8 cellular contexts compared by ENCODE assay signal in the genomic region with DNA sequence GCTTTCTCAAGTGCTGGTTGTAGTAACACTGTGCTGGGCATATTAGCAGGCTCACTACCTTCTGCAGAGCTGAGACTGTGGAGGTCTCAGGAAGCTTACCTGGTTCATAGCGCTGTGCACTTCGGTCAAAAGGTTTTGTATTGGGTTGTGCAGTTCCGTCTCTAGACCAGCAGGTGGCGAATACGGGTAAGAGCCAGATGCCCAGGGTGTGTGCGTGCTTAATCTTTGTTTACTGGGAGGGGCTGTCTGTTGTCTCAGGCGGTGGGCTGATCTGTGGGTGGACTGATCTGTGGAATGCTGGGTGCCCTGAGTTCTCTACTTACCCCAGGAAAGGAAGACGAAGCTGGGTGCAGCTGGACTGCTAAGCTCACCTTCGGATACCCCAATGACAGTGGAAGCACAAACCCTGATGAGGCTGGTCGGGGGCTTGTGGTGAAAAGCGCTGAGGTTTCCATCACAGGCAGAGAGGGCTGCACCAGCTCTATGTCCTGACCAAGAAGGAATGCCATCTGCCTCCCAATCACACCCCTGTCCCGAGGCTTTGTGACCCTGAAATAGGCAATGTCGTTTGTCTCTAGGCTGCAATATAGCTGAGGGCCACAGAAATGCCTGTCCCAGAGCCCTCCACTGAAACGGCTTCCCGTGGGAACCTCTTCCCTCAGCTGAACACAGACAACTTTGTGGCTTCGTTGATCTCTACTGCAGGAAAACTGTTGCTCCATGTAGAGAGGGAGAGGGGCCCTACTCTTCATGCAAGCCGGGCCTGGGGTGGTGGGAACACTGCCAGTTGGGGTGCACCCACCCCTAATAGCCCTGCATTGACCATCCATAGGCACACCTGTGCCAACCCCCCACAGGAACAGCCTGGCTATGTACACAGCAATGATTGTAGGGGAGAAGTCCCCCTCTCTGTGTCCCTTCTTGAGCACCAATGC. TPM values are rescaled to one million over a fixed set of nuclear protein-coding genes. Genes with fewer than 3 reads are reported as not detected.
DNase-seq lines count a peak whose midpoint lies in the region; ATAC-seq and TF ChIP-seq lines count a peak whose summit lies in the region.

No MANE protein-coding gene starts in this region.

- H3K9me3 Mint-ChIP-seq in activated naive CD8-positive, alpha-beta T cell (ENCODE audit: low read depth) = no peaks in the 10 kb centered on the region

- no peak overlapping the region for H3K4me3 ChIP-seq in DOHH2 (ENCODE audit: low read length)
- no peak overlapping the region for H3K4me3 ChIP-seq in cardiac muscle cell
- H3K4me3 ChIP-seq in upper lobe of left lung = peak overlapping the region in 2 of 4 donors; percentile 9 to 15

- no peaks in the 10 kb centered on the region for H3F3A ChIP-seq in DOHH2 (ENCODE audit: control insufficient read depth, insufficient read depth)

- peak overlapping the region; percentile 37 for H3K27ac Mint-ChIP-seq in activated naive CD8-positive, alpha-beta T cell

- no peak overlapping the region for H3K4me3 Mint-ChIP-seq in activated naive CD8-positive, alpha-beta T cell

- H3K9me2 ChIP-seq in DOHH2 (replicated peaks; ENCODE audit: control insufficient read depth, low read length) = no peaks in the 10 kb centered on the region

- no peaks in the 10 kb centered on the region for H3K36me3 ChIP-seq in DOHH2 (ENCODE audit: control insufficient read depth, low read length)
- H3K36me3 ChIP-seq in cardiac muscle cell = no peaks in the 10 kb centered on the region
- no peaks in the 10 kb centered on the region for H3K36me3 ChIP-seq in upper lobe of left lung

- H3K4me2 ChIP-seq in DOHH2 (ENCODE audit: low read length) = peak overlapping the region; percentile 25

- no peak for TF ChIP-seq POLR2A in upper lobe of left lung (IDR thresholded peaks at IDR 0.05)

- DNase-seq in H4 (ENCODE audit: low spot score) = peak; percentile 70
- DNase-seq in NCI-H1092 (lab: John Stamatoyannopoulos, UW) = peak; percentile 66
- peak; percentile 79 to 86 for DNase-seq in cardiac muscle cell (ENCODE audit: low read depth in 1 of 2, low spot score in 1 of 2)
- peak in 7 of 10 donors; percentile 13 to 89 (median 58) for DNase-seq in posterior cingulate gyrus
- peak in 1 of 2 donors; percentile 71 for DNase-seq in upper lobe of left lung

- H3K27me3 ChIP-seq in DOHH2 (ENCODE audit: control insufficient read depth, low read length) (no peaks in the 10 kb centered on the region), cardiac muscle cell (no peaks in the 10 kb centered on the region), upper lobe of left lung (no peaks in the 10 kb centered on the region)

- H3K36me3 Mint-ChIP-seq in activated naive CD8-positive, alpha-beta T cell = no peaks in the 10 kb centered on the region

- 15 to 36% methylated on average over 9 to 16 of the region's 17 CpGs for WGBS in upper lobe of left lung, 2 donors

- TF ChIP-seq EP300 in upper lobe of left lung (IDR thresholded peaks at IDR 0.05) = no peak

- no peaks in the 10 kb centered on the region for H3K79me2 ChIP-seq in DOHH2 (ENCODE audit: control insufficient read depth, low read length)

- no peaks in the 10 kb centered on the region for H4K20me1 ChIP-seq in DOHH2 (ENCODE audit: control insufficient read depth, insufficient read depth, low read depth, low read length)

- peaks cover 7% of the 10 kb centered on the region for H3K4me1 Mint-ChIP-seq in activated naive CD8-positive, alpha-beta T cell (ENCODE audit: low read depth)

- peak; percentile 97 for TF ChIP-seq CTCF in DOHH2 (IDR thresholded peaks at IDR 0.05; ENCODE audit: low read depth, low read length, poor library complexity, severe bottlenecking)
- TF ChIP-seq CTCF in cardiac muscle cell (IDR thresholded peaks at IDR 0.05; ENCODE audit: low read depth, low read length) = peak; percentile 95
- peak; percentile 88 to 95 (median 92) for TF ChIP-seq CTCF in upper lobe of left lung (IDR thresholded peaks at IDR 0.05)

- H3K27ac ChIP-seq in DOHH2 (ENCODE audit: low read depth, low read length) (no peak overlapping the region), cardiac muscle cell (no peak overlapping the region), upper lobe of left lung (no peak overlapping the region)

- intact Hi-C loops in posterior cingulate gyrus (cut with DNase I) = loop anchor here (5.0 kb wide), 1 partner anchor 43 kb away; a partner anchor contains a TSS

- H3K9me3 ChIP-seq in DOHH2 (ENCODE audit: control insufficient read depth, insufficient read depth, low read length) (no peaks in the 10 kb centered on the region), cardiac muscle cell (ENCODE audit: low read depth) (no peaks in the 10 kb centered on the region), upper lobe of left lung (no peaks in the 10 kb centered on the region)

- peaks cover 6% of the 10 kb centered on the region; the same call in 1 of the 2 replicates for H3K4me1 ChIP-seq in DOHH2 (ENCODE audit: control insufficient read depth, low read length)
- peaks cover 6% of the 10 kb centered on the region for H3K4me1 ChIP-seq in cardiac muscle cell (ENCODE audit: low read depth)
- H3K4me1 ChIP-seq in upper lobe of left lung = peaks cover 7 to 10% (median 9%) of the 10 kb centered on the region in 4 donors

- ATAC-seq in SK-N-SH treated with all-trans-retinoic acid at 6 μM for 48 hours (peak; percentile 97), upper lobe of left lung (ENCODE audit: low FRiP score in 2 of 2) (peak; percentile 84 to 94)

- H3K27me3 Mint-ChIP-seq in activated naive CD8-positive, alpha-beta T cell = no peaks in the 10 kb centered on the region

TF ChIP-seq in SK-N-SH treated with all-trans-retinoic acid at 6 μM for 48 hours, 23 proteins besides CTCF, POLR2A, EP300 and RAD21:
- TF ChIP-seq ESRRG (CRISPR knock-in tag; IDR thresholded peaks at IDR 0.05) (no peak), TCF4 (CRISPR knock-in tag; IDR thresholded peaks at IDR 0.05; ENCODE audit: borderline replicate concordance) (no peak), SNAI2 (CRISPR knock-in tag; IDR thresholded peaks at IDR 0.05) (no peak), CSDC2 (CRISPR knock-in tag; IDR thresholded peaks at IDR 0.05) (no peak), ZNF8 (CRISPR knock-in tag; IDR thresholded peaks at IDR 0.05) (no peak), ZNF565 (CRISPR knock-in tag; conservative IDR thresholded peaks at IDR 0.05; ENCODE audit: low read depth) (no peak), GLIS3 (CRISPR knock-in tag; IDR thresholded peaks at IDR 0.05) (no peak), ZFP3 (CRISPR knock-in tag; IDR thresholded peaks at IDR 0.05) (no peak), ZC3H10 (CRISPR knock-in tag; IDR thresholded peaks at IDR 0.05) (no peak), ZNF70 (CRISPR knock-in tag; IDR thresholded peaks at IDR 0.05) (no peak), ISL1 (CRISPR knock-in tag; IDR thresholded peaks at IDR 0.05) (no peak), ARNTL (CRISPR knock-in tag; IDR thresholded peaks at IDR 0.05; ENCODE audit: borderline replicate concordance, low read depth) (no peak), ZFP30 (CRISPR knock-in tag; IDR thresholded peaks at IDR 0.05) (no peak), BACH2 (CRISPR knock-in tag; IDR thresholded peaks at IDR 0.05; ENCODE audit: borderline replicate concordance) (no peak), OSR1 (CRISPR knock-in tag; IDR thresholded peaks at IDR 0.05) (no peak), TOX (CRISPR knock-in tag; IDR thresholded peaks at IDR 0.05; ENCODE audit: borderline replicate concordance) (no peak)
- TF ChIP-seq, protein P1, sequence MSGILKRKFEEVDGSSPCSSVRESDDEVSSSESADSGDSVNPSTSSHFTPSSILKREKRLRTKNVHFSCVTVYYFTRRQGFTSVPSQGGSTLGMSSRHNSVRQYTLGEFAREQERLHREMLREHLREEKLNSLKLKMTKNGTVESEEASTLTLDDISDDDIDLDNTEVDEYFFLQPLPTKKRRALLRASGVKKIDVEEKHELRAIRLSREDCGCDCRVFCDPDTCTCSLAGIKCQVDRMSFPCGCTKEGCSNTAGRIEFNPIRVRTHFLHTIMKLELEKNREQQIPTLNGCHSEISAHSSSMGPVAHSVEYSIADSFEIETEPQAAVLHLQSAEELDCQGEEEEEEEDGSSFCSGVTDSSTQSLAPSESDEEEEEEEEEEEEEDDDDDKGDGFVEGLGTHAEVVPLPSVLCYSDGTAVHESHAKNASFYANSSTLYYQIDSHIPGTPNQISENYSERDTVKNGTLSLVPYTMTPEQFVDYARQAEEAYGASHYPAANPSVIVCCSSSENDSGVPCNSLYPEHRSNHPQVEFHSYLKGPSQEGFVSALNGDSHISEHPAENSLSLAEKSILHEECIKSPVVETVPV (CRISPR knock-in tag; IDR thresholded peaks at IDR 0.05) = no peak
- TF ChIP-seq, protein P2, sequence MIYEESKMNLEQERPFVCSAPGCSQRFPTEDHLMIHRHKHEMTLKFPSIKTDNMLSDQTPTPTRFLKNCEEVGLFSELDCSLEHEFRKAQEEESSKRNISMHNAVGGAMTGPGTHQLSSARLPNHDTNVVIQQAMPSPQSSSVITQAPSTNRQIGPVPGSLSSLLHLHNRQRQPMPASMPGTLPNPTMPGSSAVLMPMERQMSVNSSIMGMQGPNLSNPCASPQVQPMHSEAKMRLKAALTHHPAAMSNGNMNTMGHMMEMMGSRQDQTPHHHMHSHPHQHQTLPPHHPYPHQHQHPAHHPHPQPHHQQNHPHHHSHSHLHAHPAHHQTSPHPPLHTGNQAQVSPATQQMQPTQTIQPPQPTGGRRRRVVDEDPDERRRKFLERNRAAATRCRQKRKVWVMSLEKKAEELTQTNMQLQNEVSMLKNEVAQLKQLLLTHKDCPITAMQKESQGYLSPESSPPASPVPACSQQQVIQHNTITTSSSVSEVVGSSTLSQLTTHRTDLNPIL (CRISPR knock-in tag; IDR thresholded peaks at IDR 0.05; ENCODE audit: low read depth) = no peak

RNA-seq across cellular contexts. Expression of a gene that starts 45.9 kb away (rescaled TPM):
- total RNA-seq in H4 (2014; rRNA removed; shearing (Covaris generic)) = 2.8 and 4.3 TPM in 2 replicates
- total RNA-seq in cardiac muscle cell (8.5 and 8.8 TPM in 2 replicates), upper lobe of left lung (10 to 100 TPM in 4 of 6 donors, 1 to 10 TPM in 2; 4.6 to 24.1 (median 12.2) TPM)
- polyA plus RNA-seq in cardiac muscle cell = 11.4 and 11.5 TPM in 2 replicates
